In the genomic region with DNA sequence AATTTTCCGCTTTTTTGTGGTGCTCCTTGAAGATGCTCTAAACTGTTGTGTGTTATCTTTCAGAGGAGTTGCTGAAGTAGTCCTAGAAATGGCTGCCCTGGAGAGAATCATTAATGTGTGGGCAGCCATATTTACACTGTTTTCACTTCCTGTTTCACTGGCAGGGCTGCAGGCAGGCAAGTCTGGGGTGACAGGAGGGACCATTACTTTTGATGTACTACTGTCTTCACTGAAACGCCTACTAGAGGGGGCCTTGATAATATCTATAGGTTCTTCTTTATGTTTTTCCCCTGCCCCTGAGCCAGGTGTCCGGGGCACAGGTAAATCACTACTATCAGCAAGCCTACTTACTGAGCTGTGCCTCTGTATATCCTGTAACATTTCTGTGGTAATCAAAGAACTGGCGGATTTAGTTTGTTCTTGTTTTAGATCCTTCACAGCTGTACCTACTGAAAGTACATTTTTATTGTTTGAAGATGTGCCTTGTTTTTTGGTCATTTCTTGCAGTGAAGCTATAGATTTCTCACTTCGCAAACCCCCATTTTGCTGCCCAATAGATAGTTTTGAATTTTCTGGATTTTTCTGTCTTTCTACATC, we compare ENCODE assay signal across 10 cellular contexts. TPM values are rescaled to one million over a fixed set of nuclear protein-coding genes. Genes with fewer than 3 reads are reported as not detected.
DNase-seq lines count a peak whose midpoint lies in the region; ATAC-seq and TF ChIP-seq lines count a peak whose summit lies in the region.
"Had no signal": no experiment of that assay in that cellular context is flagged by ENCODE, and none has a peak within 500 bp of the region (broad histone marks: within the 10 kb centered on the region; RNA-seq: fewer than 3 reads in every experiment).

No MANE protein-coding gene starts in this region.

- 98% methylated on average over 5 of the region's 5 CpGs for WGBS in SK-N-SH (ENCODE audit: low lambda C conversion rate)

- no peak for TF ChIP-seq CTCF in progenitor cell of endocrine pancreas (IDR thresholded peaks at IDR 0.05; ENCODE audit: unreplicated experiment)
- no peak for TF ChIP-seq CTCF in SK-N-SH (IDR thresholded peaks at IDR 0.05)

- H3K9me3 Mint-ChIP-seq in memory B cell (no peaks in the 10 kb centered on the region), progenitor cell of endocrine pancreas (ENCODE audit: low read depth) (no peaks in the 10 kb centered on the region)
- H3K9me3 Mint-ChIP-seq: nephron had no signal

- H3K36me3 ChIP-seq in Karpas-422 (ENCODE audit: insufficient read depth, low read length), result peaks cover 78% of the 10 kb centered on the region
- peaks cover 42 to 62% of the 10 kb centered on the region in 2 experiments for H3K36me3 ChIP-seq in SK-N-SH (replicated peaks in 1 of 2; ENCODE audit: control insufficient read depth in 1 of 2, insufficient read depth in 2 of 2, low read length in 1 of 2)

- H3K27ac ChIP-seq in Karpas-422 (ENCODE audit: low read length) (peak overlapping the region; percentile 52), SK-N-SH (ENCODE audit: low read depth in 2 of 2, low read length in 1 of 2) (no peak overlapping the region)
- H3K27ac ChIP-seq: suprapubic skin had no signal

- H4K20me1 ChIP-seq in Karpas-422 (ENCODE audit: insufficient read depth, low read depth, low read length) (no peaks in the 10 kb centered on the region), SK-N-SH (ENCODE audit: insufficient read depth) (no peaks in the 10 kb centered on the region)

- H3K27me3 ChIP-seq in Karpas-422 (ENCODE audit: low read length) (no peaks in the 10 kb centered on the region), SK-N-SH (ENCODE audit: insufficient read depth) (no peaks in the 10 kb centered on the region)
- H3K27me3 ChIP-seq: suprapubic skin had no signal

- H3K79me2 ChIP-seq in Karpas-422 (ENCODE audit: low read length) (peaks cover 18% of the 10 kb centered on the region), SK-N-SH (ENCODE audit: insufficient read depth) (no peaks in the 10 kb centered on the region)

- H3K27ac Mint-ChIP-seq in memory B cell (peak overlapping the region; percentile 90), progenitor cell of endocrine pancreas (no peak overlapping the region)
- H3K27ac Mint-ChIP-seq: nephron had no signal

- H3K4me1 ChIP-seq in Karpas-422 (ENCODE audit: low read length) (peaks cover 23% of the 10 kb centered on the region), SK-N-SH (ENCODE audit: control insufficient read depth in 1 of 2, insufficient read depth in 2 of 2, low read depth in 1 of 2, low read length in 1 of 2) (no peaks in the 10 kb centered on the region)
- H3K4me1 ChIP-seq: suprapubic skin had no signal

- H3K36me3 Mint-ChIP-seq in memory B cell, result peaks cover 10% of the 10 kb centered on the region
- H3K36me3 Mint-ChIP-seq in progenitor cell of endocrine pancreas (ENCODE audit: insufficient read depth), result peaks cover 12% of the 10 kb centered on the region

- CTCF ChIA-PET in SK-N-SH (lab: Yijun Ruan, JAX), result no interaction called here

- H3K9ac ChIP-seq in Karpas-422 (ENCODE audit: low read length) (no peak overlapping the region; the same call in 1 of the 2 replicates), SK-N-SH (no peak overlapping the region)

- TF ChIP-seq EP300 in SK-N-SH (IDR thresholded peaks at IDR 0.05; ENCODE audit: borderline replicate concordance in 1 of 2, low read depth in 1 of 2, low read length in 1 of 2), result no peak

- peaks cover 8% of the 10 kb centered on the region for H3K4me1 Mint-ChIP-seq in memory B cell
- no peaks in the 10 kb centered on the region for H3K4me1 Mint-ChIP-seq in progenitor cell of endocrine pancreas (ENCODE audit: low read depth)
- H3K4me1 Mint-ChIP-seq: nephron had no signal

- H3K4me2 ChIP-seq in Karpas-422 (ENCODE audit: low read depth, low read length, poor library complexity, severe bottlenecking), result peak overlapping the region; percentile 25
- H3K4me2 ChIP-seq in SK-N-SH, result no peak overlapping the region

- TF ChIP-seq RAD21 in SK-N-SH (IDR thresholded peaks at IDR 0.05; ENCODE audit: low read length), result no peak

- peak; percentile 96 for ATAC-seq in GM19023 (IDR thresholded peaks at IDR 0.05; ENCODE audit: unreplicated experiment)
- peak; percentile 97 for ATAC-seq in HG02571 (IDR thresholded peaks at IDR 0.05; ENCODE audit: unreplicated experiment)
- ATAC-seq in memory B cell (ENCODE audit: low read depth), result peak; percentile 100

- POLR2A ChIA-PET in SK-N-SH (lab: Yijun Ruan, JAX), result no interaction called here

- H3K27me3 Mint-ChIP-seq in memory B cell (no peaks in the 10 kb centered on the region), progenitor cell of endocrine pancreas (no peaks in the 10 kb centered on the region)

- no peak overlapping the region for H2AFZ ChIP-seq in Karpas-422 (ENCODE audit: low read length)
- H2AFZ ChIP-seq in SK-N-SH (ENCODE audit: low read depth), result no peak overlapping the region

- no peaks in the 10 kb centered on the region for H3K9me3 ChIP-seq in Karpas-422 (ENCODE audit: low read length)
- H3K9me3 ChIP-seq in SK-N-SH, result no peaks in the 10 kb centered on the region
- H3K9me3 ChIP-seq: suprapubic skin had no signal

- H3K9me2 ChIP-seq in Karpas-422 (replicated peaks; ENCODE audit: insufficient read depth, low read length) (no peaks in the 10 kb centered on the region), SK-N-SH (no peaks in the 10 kb centered on the region)

- no peak overlapping the region for H3K4me3 Mint-ChIP-seq in memory B cell
- H3K4me3 Mint-ChIP-seq in progenitor cell of endocrine pancreas (ENCODE audit: low read depth), result no peak overlapping the region
- H3K4me3 Mint-ChIP-seq: nephron had no signal

- H3K4me3 ChIP-seq in Karpas-422 (ENCODE audit: low read length) (no peak overlapping the region), SK-N-SH (ENCODE audit: low read depth in 2 of 2, low read length in 1 of 2) (no peak overlapping the region)
- H3K4me3 ChIP-seq: suprapubic skin had no signal

- DNase-seq in Karpas-422, result peak; percentile 91
- peak; percentile 25 to 51 for DNase-seq in memory B cell (ENCODE audit: low spot score in 2 of 2)
- DNase-seq in progenitor cell of endocrine pancreas (ENCODE audit: low spot score, unreplicated experiment), result no peak
- DNase-seq in SK-N-SH, result no peak
- no peak for DNase-seq in activated effector memory CD4-positive, alpha-beta T cell treated with Interleukin-2 at 50 U/mL for 16 hours
- DNase-seq in stimulated activated CD4-positive, alpha-beta T cell treated with anti-CD3 and anti-CD28 coated beads, Interleukin-1b, Interleukin-23, amount 100 ng/mL, for 48 hours, result no peak

- H3F3A ChIP-seq in SK-N-SH (replicated peaks; ENCODE audit: insufficient read depth), result peaks cover 5% of the 10 kb centered on the region

TF ChIP-seq in SK-N-SH, 30 proteins besides CTCF, POLR2A, EP300 and RAD21:
- no peak for TF ChIP-seq TAF1 (IDR thresholded peaks at IDR 0.05; ENCODE audit: borderline replicate concordance, low read depth, low read length)
- TF ChIP-seq, protein P1, sequence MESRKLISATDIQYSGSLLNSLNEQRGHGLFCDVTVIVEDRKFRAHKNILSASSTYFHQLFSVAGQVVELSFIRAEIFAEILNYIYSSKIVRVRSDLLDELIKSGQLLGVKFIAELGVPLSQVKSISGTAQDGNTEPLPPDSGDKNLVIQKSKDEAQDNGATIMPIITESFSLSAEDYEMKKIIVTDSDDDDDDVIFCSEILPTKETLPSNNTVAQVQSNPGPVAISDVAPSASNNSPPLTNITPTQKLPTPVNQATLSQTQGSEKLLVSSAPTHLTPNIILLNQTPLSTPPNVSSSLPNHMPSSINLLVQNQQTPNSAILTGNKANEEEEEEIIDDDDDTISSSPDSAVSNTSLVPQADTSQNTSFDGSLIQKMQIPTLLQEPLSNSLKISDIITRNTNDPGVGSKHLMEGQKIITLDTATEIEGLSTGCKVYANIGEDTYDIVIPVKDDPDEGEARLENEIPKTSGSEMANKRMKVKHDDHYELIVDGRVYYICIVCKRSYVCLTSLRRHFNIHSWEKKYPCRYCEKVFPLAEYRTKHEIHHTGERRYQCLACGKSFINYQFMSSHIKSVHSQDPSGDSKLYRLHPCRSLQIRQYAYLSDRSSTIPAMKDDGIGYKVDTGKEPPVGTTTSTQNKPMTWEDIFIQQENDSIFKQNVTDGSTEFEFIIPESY (IDR thresholded peaks at IDR 0.05; ENCODE audit: borderline replicate concordance, low read depth), result no peak
- no peak for TF ChIP-seq TEAD4 (IDR thresholded peaks at IDR 0.05; ENCODE audit: borderline replicate concordance, insufficient read depth)
- TF ChIP-seq CHD2 (IDR thresholded peaks at IDR 0.05; ENCODE audit: low read length, partially characterized antibody), result no peak
- TF ChIP-seq ELF1 (IDR thresholded peaks at IDR 0.05), result no peak
- TF ChIP-seq, protein P2, sequence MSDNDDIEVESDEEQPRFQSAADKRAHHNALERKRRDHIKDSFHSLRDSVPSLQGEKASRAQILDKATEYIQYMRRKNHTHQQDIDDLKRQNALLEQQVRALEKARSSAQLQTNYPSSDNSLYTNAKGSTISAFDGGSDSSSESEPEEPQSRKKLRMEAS (IDR thresholded peaks at IDR 0.05; ENCODE audit: low read depth), result no peak
- no peak for TF ChIP-seq NRF1 (IDR thresholded peaks at IDR 0.05; ENCODE audit: low read depth, low read length)
- TF ChIP-seq MXI1 (IDR thresholded peaks at IDR 0.05; ENCODE audit: low read depth, low read length), result no peak
- TF ChIP-seq GATA2 (CRISPR knock-in tag; IDR thresholded peaks at IDR 0.05), result no peak
- TF ChIP-seq EZH2phosphoT487 (IDR thresholded peaks at IDR 0.05; ENCODE audit: borderline replicate concordance, low read depth), result no peak
- TF ChIP-seq, protein P3, sequence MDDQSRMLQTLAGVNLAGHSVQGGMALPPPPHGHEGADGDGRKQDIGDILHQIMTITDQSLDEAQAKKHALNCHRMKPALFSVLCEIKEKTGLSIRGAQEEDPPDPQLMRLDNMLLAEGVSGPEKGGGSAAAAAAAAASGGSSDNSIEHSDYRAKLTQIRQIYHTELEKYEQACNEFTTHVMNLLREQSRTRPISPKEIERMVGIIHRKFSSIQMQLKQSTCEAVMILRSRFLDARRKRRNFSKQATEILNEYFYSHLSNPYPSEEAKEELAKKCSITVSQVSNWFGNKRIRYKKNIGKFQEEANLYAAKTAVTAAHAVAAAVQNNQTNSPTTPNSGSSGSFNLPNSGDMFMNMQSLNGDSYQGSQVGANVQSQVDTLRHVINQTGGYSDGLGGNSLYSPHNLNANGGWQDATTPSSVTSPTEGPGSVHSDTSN (IDR thresholded peaks at IDR 0.05), result no peak
- TF ChIP-seq YY1 (IDR thresholded peaks at IDR 0.05; ENCODE audit: low read depth), result no peak
- no peak for TF ChIP-seq FOSL2 (IDR thresholded peaks at IDR 0.05; ENCODE audit: borderline replicate concordance, low read depth)
- TF ChIP-seq FOXJ3 (CRISPR knock-in tag; IDR thresholded peaks at IDR 0.05), result no peak
- no peak for TF ChIP-seq RCOR1 (IDR thresholded peaks at IDR 0.05; ENCODE audit: low read length)

RNA-seq across cellular contexts. Expression of a gene that starts 39.7 kb away (rescaled TPM):
- total RNA-seq in Karpas-422 (2014; rRNA removed; shearing (Covaris generic); ENCODE audit: low replicate concordance), result 251 and 257 TPM in 2 replicates
- total RNA-seq in progenitor cell of endocrine pancreas, result 29.5 and 37.5 TPM in 2 replicates
- 78.8 and 91.2 TPM in 2 replicates for polyA plus RNA-seq in SK-N-SH (2012; rRNA removed)
- polyA plus RNA-seq in SK-N-SH (2012; cell fraction: cytosol; rRNA removed), result 103 and 131 TPM in 2 replicates
- 34.0 and 44.1 TPM in 2 replicates for polyA plus RNA-seq in SK-N-SH (2012; cell fraction: nucleus; rRNA removed)

Comparison
In these comparisons a context has a peak if more than half of its experiments do, and no peak if none do; other contexts are left out.
1. DNase-seq: peak in Karpas-422 (single experiment) and memory B cell (2 of 2); none in progenitor cell of endocrine pancreas (single experiment), SK-N-SH (single experiment), activated effector memory CD4-positive, alpha-beta T cell treated with Interleukin-2 at 50 U/mL for 16 hours (single experiment) and stimulated activated CD4-positive, alpha-beta T cell treated with anti-CD3 and anti-CD28 coated beads, Interleukin-1b, Interleukin-23, amount 100 ng/mL, for 48 hours (single experiment).
2. Peak in every context shown above with its lines, with median percentiles within 50 percentile points of each other: ATAC-seq.